In the genomic region with DNA sequence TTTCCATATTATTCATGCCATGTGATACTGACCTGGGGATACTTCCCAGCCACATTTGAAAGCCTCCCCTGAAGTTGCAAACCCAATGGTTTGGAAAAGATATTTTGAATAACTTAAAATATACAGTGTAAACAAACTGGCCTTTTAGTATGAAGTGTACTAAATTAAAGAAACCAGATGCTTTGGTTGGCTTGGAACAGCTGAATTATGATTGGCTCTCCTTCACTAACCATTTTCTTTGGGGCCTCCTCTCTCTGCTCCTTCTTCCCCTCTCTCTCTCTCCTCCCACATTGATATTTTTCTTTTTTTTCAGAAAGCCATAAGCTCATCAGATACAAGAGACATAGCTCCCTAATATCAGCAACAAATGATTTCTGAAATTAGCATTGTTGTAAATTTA, we compare ENCODE assay signal across 21 cellular contexts.
"Had no signal": no experiment of that assay in that cellular context is flagged by ENCODE, and none has a peak within 500 bp of the region (broad histone marks: within the 10 kb centered on the region; RNA-seq: fewer than 3 reads in every experiment).

No MANE protein-coding gene starts in this region.

- DNase-seq: hippocampal formation; kidney glomerular epithelial cell; left cardiac atrium; lower lobe of right lung; mammary epithelial cell; mesenchymal stem cell; naive thymus-derived CD8-positive, alpha-beta T cell; nucleus accumbens; psoas muscle; right lobe of liver; spleen; stimulated activated CD4-positive, alpha-beta T cell treated with anti-CD3 and anti-CD28 coated beads, Interleukin-4, amount 100 ng/mL, for 24 hours; stimulated activated naive CD4-positive, alpha-beta T cell; substantia nigra; transverse colon; upper lobe of left lung had no signal

- H3K79me2 ChIP-seq: parathyroid adenoma had no signal

- H3K27ac ChIP-seq: lower lobe of right lung, parathyroid adenoma, psoas muscle, right lobe of liver, skin epidermis, spleen, transverse colon, upper lobe of left lung, vagina had no signal

- ATAC-seq: left cardiac atrium; left lobe of liver; naive thymus-derived CD8-positive, alpha-beta T cell; psoas muscle; stimulated activated effector memory CD8-positive, alpha-beta T cell treated with anti-CD3 and anti-CD28 coated beads, Interleukin-12 subunit alpha, Interleukin-12 subunit beta, amount 100 ng/mL, for 72 hours had no signal

- H3K9me3 ChIP-seq: lower lobe of right lung, psoas muscle, right lobe of liver, spleen, transverse colon, upper lobe of left lung, vagina had no signal

- H2AFZ ChIP-seq: parathyroid adenoma had no signal

- H3K27me3 ChIP-seq: right lobe of liver, spleen, transverse colon, upper lobe of left lung, vagina had no signal

- H3K4me3 ChIP-seq: lower lobe of right lung, psoas muscle, right lobe of liver, skin epidermis, spleen, transverse colon, upper lobe of left lung, vagina had no signal

- H3K36me3 ChIP-seq: lower lobe of right lung, right lobe of liver, spleen, transverse colon, upper lobe of left lung, vagina had no signal

- H3K9ac ChIP-seq: parathyroid adenoma had no signal

- H3K4me1 ChIP-seq: parathyroid adenoma, psoas muscle, right lobe of liver, spleen, transverse colon had no signal
